ENCODE assay signal across 9 cellular contexts in the genomic region with DNA sequence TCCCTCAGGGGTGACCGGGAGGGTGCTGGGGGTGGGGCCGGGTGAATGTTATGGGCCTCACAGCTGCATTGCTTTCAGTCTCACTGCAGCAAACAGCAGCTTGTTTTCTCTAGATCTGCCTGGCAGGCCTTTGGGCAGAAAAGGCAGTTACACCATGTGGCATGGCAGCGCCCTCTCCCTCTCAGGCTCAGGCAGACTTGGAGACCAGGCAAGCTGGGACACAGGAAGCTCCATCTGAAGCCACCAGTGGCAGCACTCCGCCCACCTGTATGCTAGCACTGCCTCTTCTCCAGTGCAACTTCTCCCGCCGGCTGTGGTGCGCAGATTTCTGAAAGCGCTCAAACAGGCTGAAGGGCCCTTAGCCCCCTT.
DNase-seq lines count a peak whose midpoint lies in the region; ATAC-seq, FAIRE-seq and TF ChIP-seq lines count a peak whose summit lies in the region.
"Had no signal": no experiment of that assay in that cellular context is flagged by ENCODE, and none has a peak within 500 bp of the region (broad histone marks: within the 10 kb centered on the region; RNA-seq: fewer than 3 reads in every experiment).

No MANE protein-coding gene starts in this region.

- no peak overlapping the region for H2AFZ ChIP-seq in HepG2 (ENCODE audit: low read length)

- ATAC-seq in HepG2 (peak; percentile 20; the same call in 1 of the 3 replicates), GM21447 (IDR thresholded peaks at IDR 0.05; ENCODE audit: unreplicated experiment) (no peak), HG03196 (IDR thresholded peaks at IDR 0.05; ENCODE audit: unreplicated experiment) (no peak), GM19455 (IDR thresholded peaks at IDR 0.05; ENCODE audit: unreplicated experiment) (no peak)

- CTCF ChIA-PET in HepG2 (lab: Yijun Ruan, JAX; ENCODE audit: low intra/inter-chr PET ratio, low total read pairs) = no interaction called here

- POLR2A ChIA-PET in HepG2 (lab: Yijun Ruan, JAX) = no interaction called here

- TF ChIP-seq EP300 in HepG2 (IDR thresholded peaks at IDR 0.05; ENCODE audit: low read depth in 2 of 2, low read length in 2 of 2) (no peak), HepG2 (CRISPR knock-in tag; IDR thresholded peaks at IDR 0.05; ENCODE audit: borderline replicate concordance) (no peak), stomach (IDR thresholded peaks at IDR 0.05) (no peak)

- H3K4me1 ChIP-seq in breast epithelium (peaks cover 8 to 30% of the 10 kb centered on the region in 2 donors), HepG2 (ENCODE audit: insufficient read depth, low read length) (peaks cover 6% of the 10 kb centered on the region), stomach (peaks cover 53 to 81% (median 71%) of the 10 kb centered on the region in 4 donors)

- in situ Hi-C loops in HepG2 (cut with HindIII; ENCODE audit: extremely low pct_ligation_motif_present, low pct_unique_long_range_greater_than_20kb) = no loop called here

- H3K9me3 ChIP-seq in breast epithelium (no peaks in the 10 kb centered on the region), HepG2 (ENCODE audit: low read length) (no peaks in the 10 kb centered on the region), stomach (no peaks in the 10 kb centered on the region)

- H3K27ac ChIP-seq in breast epithelium = peak overlapping the region; percentile 67 to 79
- H3K27ac ChIP-seq in HepG2 (ENCODE audit: extremely low read length, insufficient read depth, low read length) = no peak overlapping the region
- peak overlapping the region; percentile 70 to 78 (median 74) for H3K27ac ChIP-seq in stomach

- DNase-seq in LNCaP clone FGC (ENCODE audit: low read depth) (no peak), breast epithelium (ENCODE audit: low spot score in 2 of 2) (peak; percentile 65), HepG2 (ENCODE audit: low spot score) (no peak), stomach (peak; percentile 57), HuH-7.5 (ENCODE audit: low spot score) (no peak)

- TF ChIP-seq POLR2A in breast epithelium (IDR thresholded peaks at IDR 0.05) (no peak), HepG2 (IDR thresholded peaks at IDR 0.05; ENCODE audit: insufficient read depth in 1 of 2, low read depth in 2 of 2, low read length in 2 of 2) (no peak), stomach (IDR thresholded peaks at IDR 0.05) (no peak)

- peak; percentile 30 for TF ChIP-seq CTCF in LNCaP clone FGC (IDR thresholded peaks at IDR 0.05; ENCODE audit: control insufficient read depth, extremely low read depth, insufficient read depth)
- TF ChIP-seq CTCF in breast epithelium (IDR thresholded peaks at IDR 0.05) = peak in 1 of 3 donors; percentile 13
- TF ChIP-seq CTCF in HepG2 (CRISPR knock-in tag; IDR thresholded peaks at IDR 0.05) = peak; percentile 21; the same call in 1 of the 2 replicates
- TF ChIP-seq CTCF in stomach (IDR thresholded peaks at IDR 0.05) = no peak

- intact Hi-C loops in breast epithelium (cut with DNase I; ENCODE audit: low total_unique reads) (no loop called here), HepG2 (cut with micrococcal nuclease; ENCODE audit: unreplicated experiment) (no loop called here), stomach (cut with DNase I; ENCODE audit: low total_unique reads) (no loop called here)

- no peak for FAIRE-seq in HepG2 (lab: Jason Lieb, UNC)
- FAIRE-seq: GM18507 had no signal

- no peaks in the 10 kb centered on the region for H3K36me3 ChIP-seq in breast epithelium
- H3K36me3 ChIP-seq in HepG2 (replicated peaks in 1 of 2; ENCODE audit: control insufficient read depth in 1 of 2, insufficient read depth in 2 of 2, low read length in 2 of 2) = no peaks in the 10 kb centered on the region
- peaks cover 0 to 12% (median 3%) of the 10 kb centered on the region in 4 donors for H3K36me3 ChIP-seq in stomach

- TF ChIP-seq RAD21 in HepG2 (CRISPR knock-in tag; IDR thresholded peaks at IDR 0.05) = no peak

- H3K27me3 ChIP-seq in breast epithelium = no peaks in the 10 kb centered on the region
- H3K27me3 ChIP-seq in HepG2 (ENCODE audit: control insufficient read depth in 1 of 2, insufficient read depth in 2 of 2, low read length in 2 of 2) = no peaks in the 10 kb centered on the region
- no peaks in the 10 kb centered on the region for H3K27me3 ChIP-seq in stomach

- no TSS peak for BruUV-seq in HepG2 (replicated peaks; lab: Mats Ljungman, UMichigan)

- H3K4me3 ChIP-seq in LNCaP clone FGC (ENCODE audit: low read depth, low read length) (no peak overlapping the region), breast epithelium (no peak overlapping the region), HepG2 (replicated peaks in 1 of 3; ENCODE audit: insufficient read depth in 1 of 3, low read depth in 2 of 3, low read length in 3 of 3) (no peak overlapping the region), stomach (no peak overlapping the region)

- H3K4me2 ChIP-seq in HepG2 (ENCODE audit: low read depth, low read length) = no peak overlapping the region

- no peaks in the 10 kb centered on the region for H4K20me1 ChIP-seq in HepG2 (ENCODE audit: insufficient read depth, low read length)

- H3K79me2 ChIP-seq in HepG2 (ENCODE audit: insufficient read depth, low read length) = no peaks in the 10 kb centered on the region

- 98% methylated on average over 6 of the region's 8 CpGs for WGBS in HepG2 (ENCODE audit: low lambda C conversion rate)
- WGBS in stomach, 5 donors = 26 to 60% (median 30%) methylated on average over 8 of the region's 8 CpGs

- H3K9ac ChIP-seq in HepG2 (ENCODE audit: insufficient read depth, low read depth, low read length) = no peak overlapping the region

TF ChIP-seq in HepG2, 621 proteins besides CTCF, POLR2A, EP300 and RAD21:
- TF ChIP-seq GTF3A (CRISPR knock-in tag; conservative IDR thresholded peaks at IDR 0.05) (no peak), STAG1 (CRISPR knock-in tag; IDR thresholded peaks at IDR 0.05) (peak; percentile 20; the same call in 1 of the 2 replicates)

Comparison
In these comparisons a context has a peak if more than half of its experiments do, and no peak if none do; other contexts are left out.
1. DNase-seq: peak in breast epithelium (2 of 2) and stomach (single experiment); none in LNCaP clone FGC (single experiment), HepG2 (single experiment) and HuH-7.5 (single experiment).
2. CTCF ChIP-seq: peak in LNCaP clone FGC (single experiment) and HepG2 (single experiment); none in stomach (0 of 7).